8 cellular contexts compared by ENCODE assay signal in genomic region chr4:121307441-121308327, GRCh38.
DNase-seq lines count a peak whose midpoint lies in the region; ATAC-seq and TF ChIP-seq lines count a peak whose summit lies in the region.

No MANE protein-coding gene starts in this region.

- no peaks in the 10 kb centered on the region for H3K9me3 Mint-ChIP-seq in CD8-positive, alpha-beta memory T cell
- H3K9me3 Mint-ChIP-seq in activated T-cell treated with anti-CD3 and anti-CD28 coated beads, Interleukin-2, amount 50 U/mL, for 4 hours, result no peaks in the 10 kb centered on the region

- H3K27me3 Mint-ChIP-seq in CD8-positive, alpha-beta memory T cell, result no peaks in the 10 kb centered on the region
- H3K27me3 Mint-ChIP-seq in activated T-cell treated with anti-CD3 and anti-CD28 coated beads, Interleukin-2, amount 50 U/mL, for 4 hours (ENCODE audit: low read depth), result peaks cover 4% of the 10 kb centered on the region

- no peaks in the 10 kb centered on the region for H3K9me3 ChIP-seq in CD8-positive, alpha-beta memory T cell (ENCODE audit: low read length)

- no peaks in the 10 kb centered on the region for H3K36me3 Mint-ChIP-seq in CD8-positive, alpha-beta memory T cell
- no peaks in the 10 kb centered on the region for H3K36me3 Mint-ChIP-seq in activated T-cell treated with anti-CD3 and anti-CD28 coated beads, Interleukin-2, amount 50 U/mL, for 4 hours (ENCODE audit: insufficient read depth)

- POLR2A ChIA-PET in CD8-positive, alpha-beta memory T cell (lab: Charles Lee), result interaction anchor here (0.9 kb wide), 1 partner anchor 53 kb away, joined by 4 read pairs; no protein-coding TSS in a partner anchor

- H3K27ac Mint-ChIP-seq in CD8-positive, alpha-beta memory T cell, result peak overlapping the region in 6 of 8 donors; percentile 13 to 72 (median 62)

- peaks cover 13 to 18% (median 15%) of the 10 kb centered on the region in 3 donors for H3K4me1 Mint-ChIP-seq in CD8-positive, alpha-beta memory T cell
- H3K4me1 Mint-ChIP-seq in activated T-cell treated with anti-CD3 and anti-CD28 coated beads, Interleukin-2, amount 50 U/mL, for 4 hours (ENCODE audit: low read depth), result peaks cover 14% of the 10 kb centered on the region

- ATAC-seq in GM18868 (IDR thresholded peaks at IDR 0.05; ENCODE audit: unreplicated experiment) (peak; percentile 98), HG02981 (IDR thresholded peaks at IDR 0.05; ENCODE audit: unreplicated experiment) (peak; percentile 90)
- ATAC-seq in activated T-cell treated with anti-CD3 and anti-CD28 coated beads, Interleukin-2, amount 50 U/mL, for 4 hours, result peak; percentile 65 to 70

- no peaks in the 10 kb centered on the region for H3K36me3 ChIP-seq in CD8-positive, alpha-beta memory T cell (ENCODE audit: insufficient read depth, low read length)

- H3K4me1 ChIP-seq in CD8-positive, alpha-beta memory T cell (ENCODE audit: insufficient read depth, low read length), result peaks cover 8% of the 10 kb centered on the region

- CTCF ChIA-PET in CD8-positive, alpha-beta memory T cell (lab: Charles Lee), result interaction anchor here (0.7 to 2.4 kb wide), 24 partner anchors 9 to 1229 kb away, joined by 3 to 43 read pairs (median 4); no protein-coding TSS in a partner anchor

- TF ChIP-seq CTCF in coronary artery (IDR thresholded peaks at IDR 0.05), result no peak

- no peak overlapping the region for H3K4me3 ChIP-seq in CD8-positive, alpha-beta memory T cell (ENCODE audit: low read length)
- no peak overlapping the region for H3K4me3 ChIP-seq in coronary artery

- peak overlapping the region in 3 of 7 donors; percentile 27 to 50 (median 28) for H3K4me3 Mint-ChIP-seq in CD8-positive, alpha-beta memory T cell
- H3K4me3 Mint-ChIP-seq in activated T-cell treated with anti-CD3 and anti-CD28 coated beads, Interleukin-2, amount 50 U/mL, for 4 hours, result no peak overlapping the region

- no peak overlapping the region for H3K27ac ChIP-seq in CD8-positive, alpha-beta memory T cell (ENCODE audit: low read depth, low read length)
- no peak overlapping the region for H3K27ac ChIP-seq in coronary artery

- peak; percentile 5 to 56 (median 33) for DNase-seq in CD8-positive, alpha-beta memory T cell
- DNase-seq in NCI-H69 (lab: John Stamatoyannopoulos, UW), result peak; percentile 67
- peak; percentile 18 for DNase-seq in activated T-cell treated with anti-CD3 and anti-CD28 coated beads, Interleukin-2, amount 50 U/mL, for 4 hours
- DNase-seq in iPS DF 19.7 (ENCODE audit: low read depth, low spot score), result peak; percentile 30
- peak; percentile 51 for DNase-seq in stimulated activated CD8-positive, alpha-beta memory T cell treated with anti-CD3 and anti-CD28 coated beads, Interleukin-4, amount 100 ng/mL, for 48 hours
- no peak for DNase-seq in coronary artery (ENCODE audit: low spot score)

- H3K27me3 ChIP-seq in CD8-positive, alpha-beta memory T cell (ENCODE audit: insufficient read depth, low read length, poor library complexity, severe bottlenecking), result no peaks in the 10 kb centered on the region
